In genomic region chrX:13899607-13900006, GRCh38 we compare ENCODE assay signal across 12 cellular contexts.
DNase-seq lines count a peak whose midpoint lies in the region; ATAC-seq and TF ChIP-seq lines count a peak whose summit lies in the region.
"Had no signal": no experiment of that assay in that cellular context is flagged by ENCODE, and none has a peak within 500 bp of the region (broad histone marks: within the 10 kb centered on the region; RNA-seq: fewer than 3 reads in every experiment).

No MANE protein-coding gene starts in this region.

- no CpG with 5 or more reads among the region's 6 CpGs for WGBS in trophoblast cell (ENCODE audit: extremely low coverage, insufficient coverage, insufficient read length)

- H3K36me3 ChIP-seq in WERI-Rb-1: no peaks in the 10 kb centered on the region
- no peaks in the 10 kb centered on the region for H3K36me3 ChIP-seq in trophoblast cell (ENCODE audit: control insufficient read depth in 1 of 2, insufficient read depth in 2 of 2, low read length in 2 of 2)
- H3K36me3 ChIP-seq: vagina had no signal

- no peak overlapping the region for H3K14ac ChIP-seq in trophoblast cell (ENCODE audit: low read length)

- H2BK5ac ChIP-seq in trophoblast cell (ENCODE audit: low read depth, low read length, poor library complexity): no peak overlapping the region

- H3K4me1 ChIP-seq in trophoblast cell (ENCODE audit: control insufficient read depth in 1 of 2, insufficient read depth in 2 of 2, low read length in 2 of 2): no peaks in the 10 kb centered on the region

- DNase-seq in G401 (ENCODE audit: low spot score) (peak; percentile 55), NCI-H460 (ENCODE audit: extremely low read depth, low read depth) (peak; percentile 4), epithelial cell of esophagus (ENCODE audit: low read depth) (peak; percentile 97), renal cortical epithelial cell (ENCODE audit: low read depth) (peak; percentile 87), WERI-Rb-1 (no peak), trophoblast cell (no peak), type B pancreatic cell (ENCODE audit: extremely low spot score, unreplicated experiment) (no peak)
- DNase-seq: activated CD8-positive, alpha-beta memory T cell treated with anti-CD3 and anti-CD28 coated beads, Interleukin-2, amount 50 U/mL, for 4 hours; H9; mucosa of descending colon had no signal

- no peaks in the 10 kb centered on the region for H3K79me2 ChIP-seq in trophoblast cell (ENCODE audit: control insufficient read depth, insufficient read depth, low read length, poor library complexity)

- no peak overlapping the region for H3K23ac ChIP-seq in trophoblast cell (ENCODE audit: low read length)

- no peak overlapping the region for H4K8ac ChIP-seq in trophoblast cell (ENCODE audit: low read depth, low read length)

- in situ Hi-C loops in G401 (cut with HindIII; ENCODE audit: low sequenced_read_pairs): no loop called here

- no peak overlapping the region for H2BK120ac ChIP-seq in trophoblast cell (ENCODE audit: insufficient read depth, low read length, poor library complexity)

- TF ChIP-seq CTCF in epithelial cell of esophagus (IDR thresholded peaks at IDR 0.05; ENCODE audit: insufficient read depth, low read depth, low read length, missing control alignments): no peak
- no peak for TF ChIP-seq CTCF in WERI-Rb-1 (IDR thresholded peaks at IDR 0.05; ENCODE audit: low read depth, low read length)
- TF ChIP-seq CTCF in type B pancreatic cell (conservative IDR thresholded peaks at IDR 0.05): no peak

- no peak overlapping the region for H2AFZ ChIP-seq in trophoblast cell (ENCODE audit: insufficient read depth, low read length, poor library complexity)

- H3K18ac ChIP-seq in trophoblast cell (ENCODE audit: low read length): no peak overlapping the region

- no peak overlapping the region for H3K9ac ChIP-seq in trophoblast cell (ENCODE audit: low read length)

- H3K4me3 ChIP-seq in epithelial cell of esophagus (ENCODE audit: low read length): no peak overlapping the region
- no peak overlapping the region for H3K4me3 ChIP-seq in WERI-Rb-1 (ENCODE audit: low read depth, low read length)
- H3K4me3 ChIP-seq in trophoblast cell (ENCODE audit: low read depth, low read length): no peak overlapping the region
- H3K4me3 ChIP-seq: mucosa of descending colon, vagina had no signal

- no peaks in the 10 kb centered on the region for H3K9me3 ChIP-seq in WERI-Rb-1 (ENCODE audit: severe bottlenecking)
- no peaks in the 10 kb centered on the region for H3K9me3 ChIP-seq in trophoblast cell (ENCODE audit: insufficient read depth, low read depth, low read length)
- H3K9me3 ChIP-seq: mucosa of descending colon, vagina had no signal

- no peak overlapping the region for H3K4ac ChIP-seq in trophoblast cell (ENCODE audit: low read depth, low read length)

- H3K4me3 Mint-ChIP-seq in type B pancreatic cell: no peak overlapping the region
- H3K4me3 Mint-ChIP-seq: H9 had no signal

- no peak overlapping the region for H3K27ac ChIP-seq in WERI-Rb-1
- no peak overlapping the region for H3K27ac ChIP-seq in trophoblast cell (ENCODE audit: low read depth, low read length)
- H3K27ac ChIP-seq: vagina had no signal

- no peak for ATAC-seq in HG02970 (IDR thresholded peaks at IDR 0.05; ENCODE audit: low FRiP score, unreplicated experiment)
- ATAC-seq: mucosa of descending colon had no signal

- peaks cover 24% of the 10 kb centered on the region for H3K27me3 ChIP-seq in WERI-Rb-1 (ENCODE audit: insufficient read depth, low read depth, severe bottlenecking)
- no peaks in the 10 kb centered on the region for H3K27me3 ChIP-seq in trophoblast cell (ENCODE audit: insufficient read depth, low read length)
- H3K27me3 ChIP-seq: vagina had no signal

- H3K27me3 Mint-ChIP-seq in type B pancreatic cell: peaks cover 3% of the 10 kb centered on the region

- no peak overlapping the region for H4K91ac ChIP-seq in trophoblast cell (ENCODE audit: low read depth, low read length)

- no peaks in the 10 kb centered on the region for H3K4me1 Mint-ChIP-seq in type B pancreatic cell (ENCODE audit: unreplicated experiment)

- H3K4me2 ChIP-seq in trophoblast cell (ENCODE audit: low read length): no peak overlapping the region

- H3K9me3 Mint-ChIP-seq in type B pancreatic cell: no peaks in the 10 kb centered on the region

- no peak overlapping the region for H4K12ac ChIP-seq in trophoblast cell (ENCODE audit: low read depth, low read length)

- no peaks in the 10 kb centered on the region for H3K79me1 ChIP-seq in trophoblast cell (ENCODE audit: low read length)

- H2BK12ac ChIP-seq in trophoblast cell (ENCODE audit: low read length): no peak overlapping the region

- no peak overlapping the region for H2AK5ac ChIP-seq in trophoblast cell (ENCODE audit: low read length)

- H3K36me3 Mint-ChIP-seq in type B pancreatic cell: no peaks in the 10 kb centered on the region

- no peak overlapping the region for H3K27ac Mint-ChIP-seq in type B pancreatic cell

Comparison
In these comparisons a context has a peak if more than half of its experiments do, and no peak if none do; other contexts are left out.
1. DNase-seq: peak in G401 (single experiment), NCI-H460 (single experiment), epithelial cell of esophagus (single experiment) and renal cortical epithelial cell (single experiment); none in WERI-Rb-1 (single experiment), trophoblast cell (0 of 2) and type B pancreatic cell (single experiment).